ENCODE assay signal across 9 cellular contexts in genomic region chrX:120302434-120302833, GRCh38. TPM values are rescaled to one million over a fixed set of nuclear protein-coding genes. Genes with fewer than 3 reads are reported as not detected.
DNase-seq lines count a peak whose midpoint lies in the region; ATAC-seq, FAIRE-seq and TF ChIP-seq lines count a peak whose summit lies in the region.
"Had no signal": no experiment of that assay in that cellular context is flagged by ENCODE, and none has a peak within 500 bp of the region (broad histone marks: within the 10 kb centered on the region; RNA-seq: fewer than 3 reads in every experiment).

No MANE protein-coding gene starts in this region.

- no peak overlapping the region for H2BK120ac ChIP-seq in mesenchymal stem cell (ENCODE audit: low read depth, low read length)

- H4K20me1 ChIP-seq in hepatocyte (ENCODE audit: insufficient read depth, poor library complexity, severe bottlenecking), result no peaks in the 10 kb centered on the region

- H3K4me1 ChIP-seq in hepatocyte (ENCODE audit: insufficient read depth) (no peaks in the 10 kb centered on the region), mesenchymal stem cell (ENCODE audit: control insufficient read depth, insufficient read depth, low read depth, low read length) (peaks cover 2% of the 10 kb centered on the region)

- no peak for FAIRE-seq in frontal cortex (lab: Jason Lieb, UNC)

- H2BK15ac ChIP-seq in mesenchymal stem cell (ENCODE audit: low read depth, poor library complexity, severe bottlenecking), result no peak overlapping the region

- H3K4me2 ChIP-seq in hepatocyte, result no peak overlapping the region
- H3K4me2 ChIP-seq in mesenchymal stem cell (ENCODE audit: low read length, poor library complexity, severe bottlenecking), result no peak overlapping the region

- H3K9me2 ChIP-seq in hepatocyte (replicated peaks; ENCODE audit: insufficient read depth), result no peaks in the 10 kb centered on the region

- H4K8ac ChIP-seq in mesenchymal stem cell (ENCODE audit: low read length), result no peak overlapping the region

- H3K27me3 ChIP-seq in hepatocyte (peaks cover 7% of the 10 kb centered on the region), mesenchymal stem cell (ENCODE audit: control insufficient read depth in 1 of 2, insufficient read depth in 1 of 2, low read length in 2 of 2) (peaks cover 11 to 33% of the 10 kb centered on the region in 2 experiments)

- 29% methylated on average over 4 of the region's 4 CpGs for WGBS in hepatocyte (ENCODE audit: low lambda C conversion rate, missing lambda C conversion rate)
- WGBS in mesenchymal stem cell, result 13% methylated on average over 4 of the region's 4 CpGs

- DNase-seq in ELF-1 (ENCODE audit: low read depth, low spot score) (peak; percentile 81), hepatocyte (ENCODE audit: low spot score) (peak; percentile 23), frontal cortex (ENCODE audit: low spot score in 2 of 2) (no peak), mesenchymal stem cell (no peak), globus pallidus (ENCODE audit: low spot score) (no peak)

- H2AFZ ChIP-seq in hepatocyte, result no peak overlapping the region
- H2AFZ ChIP-seq in mesenchymal stem cell (ENCODE audit: low read depth, low read length), result no peak overlapping the region

- no peaks in the 10 kb centered on the region for H3K9me3 ChIP-seq in hepatocyte (ENCODE audit: low read depth)
- H3K9me3 ChIP-seq in mesenchymal stem cell (ENCODE audit: control insufficient read depth, low read length), result no peaks in the 10 kb centered on the region

- TF ChIP-seq CTCF in hepatocyte (IDR thresholded peaks at IDR 0.05; ENCODE audit: poor library complexity), result no peak

- H3K14ac ChIP-seq in mesenchymal stem cell (ENCODE audit: low read length in 2 of 2), result no peak overlapping the region

- H3K23ac ChIP-seq in mesenchymal stem cell (ENCODE audit: low read length in 2 of 2), result no peak overlapping the region

- no peak overlapping the region for H3K4ac ChIP-seq in mesenchymal stem cell (ENCODE audit: low read depth in 1 of 2, low read length in 2 of 2)

- no peaks in the 10 kb centered on the region for H3K79me1 ChIP-seq in mesenchymal stem cell (replicated peaks; ENCODE audit: low read length, poor library complexity, severe bottlenecking)

- H3K4me3 ChIP-seq in hepatocyte (no peak overlapping the region), mesenchymal stem cell (ENCODE audit: insufficient read depth in 1 of 2, low read depth in 1 of 2, low read length in 2 of 2) (no peak overlapping the region)

- H2AK5ac ChIP-seq in mesenchymal stem cell (ENCODE audit: low read length, severe bottlenecking), result no peak overlapping the region

- H3K79me2 ChIP-seq in hepatocyte, result no peaks in the 10 kb centered on the region

- no peak overlapping the region for H2BK5ac ChIP-seq in mesenchymal stem cell (ENCODE audit: low read depth, low read length, poor library complexity, severe bottlenecking)

- H3K36me3 ChIP-seq in hepatocyte (replicated peaks; ENCODE audit: insufficient read depth, low read depth), result no peaks in the 10 kb centered on the region
- H3K36me3 ChIP-seq in mesenchymal stem cell (ENCODE audit: control insufficient read depth in 1 of 2, insufficient read depth in 2 of 2, low read depth in 1 of 2, low read length in 2 of 2), result no peaks in the 10 kb centered on the region

- H3K18ac ChIP-seq in mesenchymal stem cell (ENCODE audit: low read depth in 1 of 2, low read length in 2 of 2), result no peak overlapping the region

- no peak overlapping the region for H3K9ac ChIP-seq in mesenchymal stem cell (ENCODE audit: low read length)

- ATAC-seq in GM19395 (IDR thresholded peaks at IDR 0.05; ENCODE audit: unreplicated experiment) (peak; percentile 93), HG03175 (IDR thresholded peaks at IDR 0.05; ENCODE audit: unreplicated experiment) (peak; percentile 96)

- TF ChIP-seq POLR2A in Raji (IDR thresholded peaks at IDR 0.05; ENCODE audit: insufficient read depth, low read depth, low read length), result peak; percentile 40

- H2BK12ac ChIP-seq in mesenchymal stem cell (ENCODE audit: low read length in 2 of 2), result no peak overlapping the region

- H3K27ac ChIP-seq in hepatocyte (no peak overlapping the region), mesenchymal stem cell (ENCODE audit: low read length, poor library complexity, severe bottlenecking) (no peak overlapping the region)

- H4K91ac ChIP-seq in mesenchymal stem cell (ENCODE audit: low read length), result no peak overlapping the region

RNA-seq across cellular contexts. Expression of gene TMEM255A, which starts 8.8 kb away (rescaled TPM):
- total RNA-seq in hepatocyte, result 0.44 and 0.77 TPM in 2 replicates
- 0.68 and 2.2 TPM in 2 replicates for polyA plus RNA-seq in hepatocyte
- total RNA-seq in frontal cortex, result 1.6 TPM
- not detected for polyA plus RNA-seq in mesenchymal stem cell (2013, experiment 1 of 2)
- not detected for polyA plus RNA-seq in mesenchymal stem cell (2013, experiment 2 of 2)

RNA-seq across cellular contexts. Expression of gene ZBTB33, which starts 51.8 kb away (rescaled TPM):
- total RNA-seq in hepatocyte (25.2 and 26.4 TPM in 2 replicates), frontal cortex (45.2 TPM)
- 3.8 and 5.5 TPM in 2 replicates for polyA plus RNA-seq in hepatocyte
- 8.4 TPM for polyA plus RNA-seq in mesenchymal stem cell (2013, experiment 1 of 2)
- 8.7 TPM for polyA plus RNA-seq in mesenchymal stem cell (2013, experiment 2 of 2)

RNA-seq across cellular contexts. Expression of gene ATP1B4, which starts 59.5 kb away (rescaled TPM):
- total RNA-seq in hepatocyte (not detected in 2 replicates), frontal cortex (not detected)
- not detected in 2 replicates for polyA plus RNA-seq in hepatocyte
- not detected for polyA plus RNA-seq in mesenchymal stem cell (2013, experiment 1 of 2)
- polyA plus RNA-seq in mesenchymal stem cell (2013, experiment 2 of 2), result not detected
- total RNA-seq: LHCN-M2 had no signal

Comparison
In these comparisons a context has a peak if more than half of its experiments do, and no peak if none do; other contexts are left out.
1. DNase-seq: peak in ELF-1 (single experiment) and hepatocyte (single experiment); none in frontal cortex (0 of 2), mesenchymal stem cell (single experiment) and globus pallidus (single experiment).